8 cellular contexts compared by ENCODE assay signal in the genomic region with DNA sequence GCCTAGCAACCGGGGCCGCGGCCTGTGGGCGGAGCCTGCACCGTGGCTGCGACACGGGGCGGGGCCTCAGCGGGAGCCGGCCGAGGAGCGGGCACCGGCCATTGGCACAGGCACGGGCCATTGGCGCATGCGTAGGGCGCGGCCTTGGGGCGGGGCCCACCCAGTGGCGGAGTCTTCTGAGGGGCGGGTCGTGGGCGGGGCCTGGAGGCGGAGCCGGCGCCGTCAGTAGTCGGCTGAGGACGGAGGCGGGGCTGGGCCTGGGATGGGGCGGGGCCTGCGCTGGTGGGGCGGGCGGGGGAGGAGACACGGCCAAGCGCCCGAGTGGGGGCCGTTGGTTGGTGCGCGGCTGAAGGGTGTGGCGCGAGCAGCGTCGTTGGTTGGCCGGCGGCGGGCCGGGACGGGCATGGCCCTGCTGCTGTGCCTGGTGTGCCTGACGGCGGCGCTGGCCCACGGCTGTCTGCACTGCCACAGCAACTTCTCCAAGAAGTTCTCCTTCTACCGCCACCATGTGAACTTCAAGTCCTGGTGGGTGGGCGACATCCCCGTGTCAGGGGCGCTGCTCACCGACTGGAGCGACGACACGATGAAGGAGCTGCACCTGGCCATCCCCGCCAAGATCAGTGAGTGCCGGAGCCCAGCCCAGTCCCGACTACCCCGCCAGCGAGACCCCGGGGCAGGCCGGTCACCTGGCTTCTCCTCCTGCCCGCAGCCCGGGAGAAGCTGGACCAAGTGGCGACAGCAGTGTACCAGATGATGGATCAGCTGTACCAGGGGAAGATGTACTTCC. TPM values are rescaled to one million over a fixed set of nuclear protein-coding genes. Genes with fewer than 3 reads are reported as not detected.
DNase-seq lines count a peak whose midpoint lies in the region; ATAC-seq and TF ChIP-seq lines count a peak whose summit lies in the region.

A gene with protein sequence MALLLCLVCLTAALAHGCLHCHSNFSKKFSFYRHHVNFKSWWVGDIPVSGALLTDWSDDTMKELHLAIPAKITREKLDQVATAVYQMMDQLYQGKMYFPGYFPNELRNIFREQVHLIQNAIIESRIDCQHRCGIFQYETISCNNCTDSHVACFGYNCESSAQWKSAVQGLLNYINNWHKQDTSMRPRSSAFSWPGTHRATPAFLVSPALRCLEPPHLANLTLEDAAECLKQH (plus strand): TSS at position 373 of the 787 bp plus-strand sequence. CDS start 31 bp downstream, at position 404.

- CTCF ChIA-PET in BJ (lab: Yijun Ruan, JAX), result interaction anchor here (1.5 kb wide), 1 partner anchor 13 kb away, joined by 5 read pairs; no protein-coding TSS in a partner anchor

- peak within 1 kb of the TSS; percentile 75 for H3K4me3 ChIP-seq in BJ (ENCODE audit: low read depth, low read length)
- H3K4me3 ChIP-seq in colonic mucosa, result peak within 1 kb of the TSS; percentile 44

- ATAC-seq in GM19324 (IDR thresholded peaks at IDR 0.05; ENCODE audit: low FRiP score, unreplicated experiment) (peak; percentile 79), HG03460 (IDR thresholded peaks at IDR 0.05; ENCODE audit: unreplicated experiment) (peak; percentile 53), left colon (peak; percentile 82)

- H3K27ac ChIP-seq in colonic mucosa, result peak within 1 kb of the TSS; percentile 94

- no peaks in the 10 kb centered on the region for H3K9me3 ChIP-seq in colonic mucosa

- no peaks in the 10 kb centered on the region for H3K27me3 ChIP-seq in BJ (ENCODE audit: control insufficient read depth, insufficient read depth, low read length)
- no peaks in the 10 kb centered on the region for H3K27me3 ChIP-seq in colonic mucosa

- H3K9ac ChIP-seq in colonic mucosa (ENCODE audit: low read depth in 2 of 2, low read length in 2 of 2), result peak within 1 kb of the TSS; percentile 60 to 87

- H3K4me1 ChIP-seq in colonic mucosa, result peaks cover 2% of the 10 kb centered on the region

- peak; percentile 46 for TF ChIP-seq CTCF in BJ (IDR thresholded peaks at IDR 0.05; ENCODE audit: insufficient read depth, low read depth, low read length)
- TF ChIP-seq CTCF in colonic mucosa (IDR thresholded peaks at IDR 0.05), result no peak

- POLR2A ChIA-PET in BJ (lab: Charles Lee), result no interaction called here

- H3K36me3 ChIP-seq in BJ (ENCODE audit: control insufficient read depth, insufficient read depth, low read length) (peaks cover 26% of the 10 kb centered on the region), colonic mucosa (no peaks in the 10 kb centered on the region)

- intact Hi-C loops in colonic mucosa (cut with DNase I), result no loop called here
- intact Hi-C loops in left colon (cut with DNase I, micrococcal nuclease), result no loop called here

- DNase-seq in BJ (ENCODE audit: low read depth), result peak; percentile 61
- peak; percentile 96 to 99 for DNase-seq in NCI-H524 (lab: John Stamatoyannopoulos, UW)
- peak; percentile 100 for DNase-seq in activated CD4-positive, alpha-beta T cell treated with anti-CD3 and anti-CD28 coated beads for 48 hours
- peak; percentile 99 for DNase-seq in colonic mucosa
- DNase-seq in left colon, result peak; percentile 98 to 100
- peak; percentile 100 for DNase-seq in stimulated activated CD4-positive, alpha-beta T cell treated with anti-CD3 and anti-CD28 coated beads, Interleukin-1b, Interleukin-23, amount 100 ng/mL, for 48 hours

RNA-seq across cellular contexts. Expression of the gene that starts here (rescaled TPM):
- polyA plus RNA-seq in BJ (2011; rRNA removed), result 0.76 and 1.3 TPM in 2 replicates
- 0.24 TPM in 1 of 2 replicates, not detected in the other for polyA minus RNA-seq in BJ (2011; rRNA and poly(A)+ RNA removed)
- total RNA-seq in colonic mucosa (1 to 10 TPM; 2.1 to 4.5 TPM), left colon (1 to 10 TPM; 2.1 to 2.3 TPM)

Comparison
In these comparisons a context has a peak if more than half of its experiments do, and no peak if none do; other contexts are left out.
1. Peak in every context shown above with its lines: DNase-seq, ATAC-seq, H3K4me3 ChIP-seq and H3K27ac ChIP-seq.